16 cellular contexts compared by ENCODE assay signal in genomic region chr13:106490177-106490576, GRCh38. TPM values are rescaled to one million over a fixed set of nuclear protein-coding genes. Genes with fewer than 3 reads are reported as not detected.
DNase-seq lines count a peak whose midpoint lies in the region; ATAC-seq, FAIRE-seq and TF ChIP-seq lines count a peak whose summit lies in the region.
"Had no signal": no experiment of that assay in that cellular context is flagged by ENCODE, and none has a peak within 500 bp of the region (broad histone marks: within the 10 kb centered on the region; RNA-seq: fewer than 3 reads in every experiment).

No MANE protein-coding gene starts in this region.

- H3K36me3 Mint-ChIP-seq in astrocyte (ENCODE audit: low read depth, unreplicated experiment) (peaks cover 17% of the 10 kb centered on the region), endothelial cell (ENCODE audit: low read depth, unreplicated experiment) (peaks cover 52% of the 10 kb centered on the region)

- H3K4me3 ChIP-seq in astrocyte (ENCODE audit: insufficient read depth, low read depth, low read length), result no peak overlapping the region
- H3K4me3 ChIP-seq in neural cell (ENCODE audit: low read length), result peak overlapping the region; percentile 16
- H3K4me3 ChIP-seq: GM23338 had no signal

- H3K9me3 ChIP-seq in astrocyte (ENCODE audit: insufficient read depth, low read depth, low read length), result no peaks in the 10 kb centered on the region
- no peaks in the 10 kb centered on the region for H3K9me3 ChIP-seq in neural cell (ENCODE audit: low read length)

- FAIRE-seq in GM12892 (lab: Jason Lieb, UNC) (peak; percentile 38), astrocyte (lab: Jason Lieb, UNC) (peak; percentile 37), RCC 7860 (lab: Jason Lieb, UNC) (no peak)
- FAIRE-seq: A204.1, G401.6, GM12891 had no signal

- no peak for ATAC-seq in HG02610 (IDR thresholded peaks at IDR 0.05; ENCODE audit: unreplicated experiment)
- ATAC-seq: GM23338 had no signal

- H3K9me3 Mint-ChIP-seq in astrocyte (ENCODE audit: unreplicated experiment) (no peaks in the 10 kb centered on the region), endothelial cell (ENCODE audit: unreplicated experiment) (no peaks in the 10 kb centered on the region)
- H3K9me3 Mint-ChIP-seq: CD4-positive, alpha-beta T cell; GM23338 had no signal

- H4K20me1 ChIP-seq in astrocyte (ENCODE audit: insufficient read depth, low read length), result peaks cover 26% of the 10 kb centered on the region
- H4K20me1 ChIP-seq in neural cell (ENCODE audit: insufficient read depth), result no peaks in the 10 kb centered on the region

- DNase-seq in GM12892 (ENCODE audit: insufficient read length), result no peak
- no peak for DNase-seq in astrocyte (ENCODE audit: low read depth)
- no peak for DNase-seq in endothelial cell (ENCODE audit: low spot score)
- no peak for DNase-seq in RCC 7860 (ENCODE audit: low spot score)
- no peak for DNase-seq in glomerular visceral epithelial cell (ENCODE audit: extremely low spot score)
- no peak for DNase-seq in HCEC 1CT
- DNase-seq: CD4-positive, alpha-beta T cell; DMS79; EL; H7 had no signal

- H3K36me3 ChIP-seq in astrocyte (ENCODE audit: insufficient read depth, low read length), result peaks cover 43% of the 10 kb centered on the region
- peaks cover 35% of the 10 kb centered on the region for H3K36me3 ChIP-seq in neural cell (ENCODE audit: insufficient read depth, low read length)

- H3K4me3 Mint-ChIP-seq in astrocyte (ENCODE audit: unreplicated experiment) (no peak overlapping the region), endothelial cell (ENCODE audit: unreplicated experiment) (no peak overlapping the region)
- H3K4me3 Mint-ChIP-seq: GM23338 had no signal

- no peak for TF ChIP-seq POLR2A in GM12892 (IDR thresholded peaks at IDR 0.05; ENCODE audit: low read depth, low read length)

- no peak for TF ChIP-seq RAD21 in neural cell (conservative IDR thresholded peaks at IDR 0.05)

- H3K4me2 ChIP-seq in astrocyte (ENCODE audit: low read length) (no peak overlapping the region), neural cell (ENCODE audit: low read length) (no peak overlapping the region)
- H3K4me2 ChIP-seq: GM23338 had no signal

- H3K27ac Mint-ChIP-seq in astrocyte (ENCODE audit: unreplicated experiment) (no peak overlapping the region), endothelial cell (ENCODE audit: unreplicated experiment) (peak overlapping the region; percentile 46)
- H3K27ac Mint-ChIP-seq: CD4-positive, alpha-beta T cell; GM23338 had no signal

- TF ChIP-seq CTCF in astrocyte (IDR thresholded peaks at IDR 0.05; ENCODE audit: insufficient read depth, low read depth, low read length) (no peak), endothelial cell (IDR thresholded peaks at IDR 0.05; ENCODE audit: unreplicated experiment) (no peak), neural cell (IDR thresholded peaks at IDR 0.05; ENCODE audit: poor library complexity, severe bottlenecking) (no peak)

- TF ChIP-seq EP300 in neural cell (conservative IDR thresholded peaks at IDR 0.05; ENCODE audit: poor library complexity, severe bottlenecking), result no peak

- H3K27ac ChIP-seq in astrocyte (ENCODE audit: low read depth, low read length) (no peak overlapping the region), neural cell (ENCODE audit: low read length) (peak overlapping the region; percentile 42)

- peaks cover 9% of the 10 kb centered on the region for H3F3A ChIP-seq in neural cell (ENCODE audit: insufficient read depth, low read length, poor library complexity, severe bottlenecking)

- no peaks in the 10 kb centered on the region for H3K9me2 ChIP-seq in neural cell (ENCODE audit: insufficient read depth, low read length)

- H3K9ac ChIP-seq in astrocyte (ENCODE audit: low read length) (no peak overlapping the region), neural cell (ENCODE audit: low read length) (no peak overlapping the region)

- peaks cover 4% of the 10 kb centered on the region for H3K4me1 Mint-ChIP-seq in astrocyte (ENCODE audit: low read depth, unreplicated experiment)
- peaks cover 45% of the 10 kb centered on the region for H3K4me1 Mint-ChIP-seq in endothelial cell (ENCODE audit: unreplicated experiment)

- H3K79me2 ChIP-seq in astrocyte (ENCODE audit: insufficient read depth, low read length) (peaks cover 38% of the 10 kb centered on the region), neural cell (replicated peaks; ENCODE audit: insufficient read depth, low read length) (peaks cover 28% of the 10 kb centered on the region)

- H3K27me3 Mint-ChIP-seq in astrocyte (ENCODE audit: low read depth, unreplicated experiment) (no peaks in the 10 kb centered on the region), endothelial cell (ENCODE audit: unreplicated experiment) (peaks cover 16% of the 10 kb centered on the region)

- no peak overlapping the region for H2AFZ ChIP-seq in astrocyte (ENCODE audit: low read depth, low read length)
- H2AFZ ChIP-seq in neural cell (ENCODE audit: low read depth, low read length), result no peak overlapping the region
- H2AFZ ChIP-seq: GM23338 had no signal

- no peaks in the 10 kb centered on the region for H3K4me1 ChIP-seq in astrocyte (ENCODE audit: insufficient read depth, low read length)

- no peaks in the 10 kb centered on the region for H3K27me3 ChIP-seq in astrocyte (ENCODE audit: insufficient read depth, low read length)
- H3K27me3 ChIP-seq in neural cell (ENCODE audit: insufficient read depth, low read depth, low read length), result no peaks in the 10 kb centered on the region

TF ChIP-seq in neural cell, 6 proteins besides CTCF, POLR2A, EP300 and RAD21:
- no peak for TF ChIP-seq TAF1 (IDR thresholded peaks at IDR 0.05; ENCODE audit: low read depth)
- TF ChIP-seq EZH2 (IDR thresholded peaks at IDR 0.05; ENCODE audit: borderline replicate concordance, insufficient read depth, low read length, poor library complexity, severe bottlenecking), result no peak
- no peak for TF ChIP-seq POLR2AphosphoS5 (IDR thresholded peaks at IDR 0.05)
- no peak for TF ChIP-seq MXI1 (conservative IDR thresholded peaks at IDR 0.05; ENCODE audit: poor library complexity, severe bottlenecking)
- TF ChIP-seq, protein P1, sequence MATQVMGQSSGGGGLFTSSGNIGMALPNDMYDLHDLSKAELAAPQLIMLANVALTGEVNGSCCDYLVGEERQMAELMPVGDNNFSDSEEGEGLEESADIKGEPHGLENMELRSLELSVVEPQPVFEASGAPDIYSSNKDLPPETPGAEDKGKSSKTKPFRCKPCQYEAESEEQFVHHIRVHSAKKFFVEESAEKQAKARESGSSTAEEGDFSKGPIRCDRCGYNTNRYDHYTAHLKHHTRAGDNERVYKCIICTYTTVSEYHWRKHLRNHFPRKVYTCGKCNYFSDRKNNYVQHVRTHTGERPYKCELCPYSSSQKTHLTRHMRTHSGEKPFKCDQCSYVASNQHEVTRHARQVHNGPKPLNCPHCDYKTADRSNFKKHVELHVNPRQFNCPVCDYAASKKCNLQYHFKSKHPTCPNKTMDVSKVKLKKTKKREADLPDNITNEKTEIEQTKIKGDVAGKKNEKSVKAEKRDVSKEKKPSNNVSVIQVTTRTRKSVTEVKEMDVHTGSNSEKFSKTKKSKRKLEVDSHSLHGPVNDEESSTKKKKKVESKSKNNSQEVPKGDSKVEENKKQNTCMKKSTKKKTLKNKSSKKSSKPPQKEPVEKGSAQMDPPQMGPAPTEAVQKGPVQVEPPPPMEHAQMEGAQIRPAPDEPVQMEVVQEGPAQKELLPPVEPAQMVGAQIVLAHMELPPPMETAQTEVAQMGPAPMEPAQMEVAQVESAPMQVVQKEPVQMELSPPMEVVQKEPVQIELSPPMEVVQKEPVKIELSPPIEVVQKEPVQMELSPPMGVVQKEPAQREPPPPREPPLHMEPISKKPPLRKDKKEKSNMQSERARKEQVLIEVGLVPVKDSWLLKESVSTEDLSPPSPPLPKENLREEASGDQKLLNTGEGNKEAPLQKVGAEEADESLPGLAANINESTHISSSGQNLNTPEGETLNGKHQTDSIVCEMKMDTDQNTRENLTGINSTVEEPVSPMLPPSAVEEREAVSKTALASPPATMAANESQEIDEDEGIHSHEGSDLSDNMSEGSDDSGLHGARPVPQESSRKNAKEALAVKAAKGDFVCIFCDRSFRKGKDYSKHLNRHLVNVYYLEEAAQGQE (IDR thresholded peaks at IDR 0.05; ENCODE audit: borderline replicate concordance), result no peak
- no peak for TF ChIP-seq SMC3 (conservative IDR thresholded peaks at IDR 0.05; ENCODE audit: poor library complexity)

RNA-seq across cellular contexts. Expression of gene EFNB2, which starts 45.3 kb away (rescaled TPM):
- polyA plus RNA-seq in GM12892 (2012; ENCODE audit: missing spikeins), result 0.23 TPM
- total RNA-seq in astrocyte, result 93.2 and 93.4 TPM in 2 replicates
- total RNA-seq in endothelial cell (ENCODE audit: unreplicated experiment), result 353 TPM
- 52.0 and 53.1 TPM in 2 replicates for polyA plus RNA-seq in neural cell
- polyA minus RNA-seq in neural cell, result 103 and 111 TPM in 2 replicates
